ENCODE assay signal across 19 cellular contexts in genomic region chrX:39985116-39985515, GRCh38.
"Had no signal": no experiment of that assay in that cellular context is flagged by ENCODE, and none has a peak within 500 bp of the region (broad histone marks: within the 10 kb centered on the region; RNA-seq: fewer than 3 reads in every experiment).

No MANE protein-coding gene starts in this region.

- DNase-seq: activated B cell treated with CpG ODN at 0.5 μM for 24 hours; activated CD4-positive, alpha-beta T cell treated with anti-CD3 and anti-CD28 coated beads for 36 hours; activated CD4-positive, alpha-beta T cell treated with anti-CD3 and anti-CD28 coated beads, Interleukin-2, amount 50 U/mL, for 48 hours; activated gamma-delta T cell treated with Interleukin-2 at 50 U/mL for 16 hours; cortex of kidney; foreskin fibroblast; heart right ventricle; lower lobe of right lung; naive thymus-derived CD8-positive, alpha-beta T cell; stimulated activated CD4-positive, alpha-beta T cell treated with anti-CD3 and anti-CD28 coated beads, Interleukin-1b, Interleukin-23, amount 100 ng/mL, for 48 hours; stimulated activated naive CD8-positive, alpha-beta T cell treated with anti-CD3 and anti-CD28 coated beads, Interleukin-15, amount 100 ng/mL, for 72 hours; T1000; tibial artery had no signal

- ATAC-seq: activated CD4-positive, alpha-beta T cell treated with anti-CD3 and anti-CD28 coated beads for 36 hours; lower lobe of right lung; naive thymus-derived CD8-positive, alpha-beta T cell; stimulated activated effector memory CD8-positive, alpha-beta T cell treated with anti-CD3 and anti-CD28 coated beads, Interleukin-12 subunit alpha, Interleukin-12 subunit beta, amount 100 ng/mL, for 72 hours; stimulated activated naive CD8-positive, alpha-beta T cell treated with anti-CD3 and anti-CD28 coated beads, Interleukin-15, amount 100 ng/mL, for 72 hours had no signal

- H3K4me1 Mint-ChIP-seq: activated B cell treated with CpG ODN at 0.5 μM for 24 hours; naive thymus-derived CD8-positive, alpha-beta T cell had no signal

- H3K27me3 Mint-ChIP-seq: activated B cell treated with CpG ODN at 0.5 μM for 24 hours; activated CD4-positive, alpha-beta T cell treated with anti-CD3 and anti-CD28 coated beads for 36 hours; activated naive CD4-positive, alpha-beta T cell treated with anti-CD3 and anti-CD28 coated beads, Interleukin-2, amount 50 U/mL, for 24 hours; naive thymus-derived CD8-positive, alpha-beta T cell; stimulated activated naive CD8-positive, alpha-beta T cell treated with anti-CD3 and anti-CD28 coated beads, Interleukin-15, amount 100 ng/mL, for 72 hours had no signal

- H3K27ac ChIP-seq: adrenal gland, heart right ventricle, lower lobe of right lung, prostate gland, right atrium auricular region, tibial artery had no signal

- H3K4me1 ChIP-seq: adrenal gland, prostate gland, tibial artery had no signal

- H3K27ac Mint-ChIP-seq: activated B cell treated with CpG ODN at 0.5 μM for 24 hours; activated CD4-positive, alpha-beta T cell treated with anti-CD3 and anti-CD28 coated beads for 36 hours; activated naive CD4-positive, alpha-beta T cell treated with anti-CD3 and anti-CD28 coated beads, Interleukin-2, amount 50 U/mL, for 24 hours; stimulated activated effector memory CD8-positive, alpha-beta T cell treated with anti-CD3 and anti-CD28 coated beads, Interleukin-12 subunit alpha, Interleukin-12 subunit beta, amount 100 ng/mL, for 72 hours; T-helper 1 cell treated with Interleukin-12 subunit alpha and Interleukin-12 subunit beta and Interleukin-4 antibody, amounts not matched to agents 30 μg/mL and 1 μg/mL, for 36 hours had no signal

- H3K9me3 Mint-ChIP-seq: activated B cell treated with CpG ODN at 0.5 μM for 24 hours; activated naive CD4-positive, alpha-beta T cell treated with anti-CD3 and anti-CD28 coated beads, Interleukin-2, amount 50 U/mL, for 24 hours; naive thymus-derived CD8-positive, alpha-beta T cell; stimulated activated effector memory CD8-positive, alpha-beta T cell treated with anti-CD3 and anti-CD28 coated beads, Interleukin-12 subunit alpha, Interleukin-12 subunit beta, amount 100 ng/mL, for 72 hours; stimulated activated naive CD8-positive, alpha-beta T cell treated with anti-CD3 and anti-CD28 coated beads, Interleukin-15, amount 100 ng/mL, for 72 hours; T-helper 1 cell treated with Interleukin-12 subunit alpha and Interleukin-12 subunit beta and Interleukin-4 antibody, amounts not matched to agents 30 μg/mL and 1 μg/mL, for 36 hours had no signal

- H3K4me3 ChIP-seq: adrenal gland, heart right ventricle, lower lobe of right lung, prostate gland, right atrium auricular region, tibial artery had no signal

- H3K36me3 Mint-ChIP-seq: naive thymus-derived CD8-positive, alpha-beta T cell; stimulated activated effector memory CD8-positive, alpha-beta T cell treated with anti-CD3 and anti-CD28 coated beads, Interleukin-12 subunit alpha, Interleukin-12 subunit beta, amount 100 ng/mL, for 72 hours had no signal

- H3K27me3 ChIP-seq: adrenal gland, right atrium auricular region, tibial artery had no signal

- H3K4me3 Mint-ChIP-seq: activated B cell treated with CpG ODN at 0.5 μM for 24 hours; activated CD4-positive, alpha-beta T cell treated with anti-CD3 and anti-CD28 coated beads for 36 hours; activated naive CD4-positive, alpha-beta T cell treated with anti-CD3 and anti-CD28 coated beads, Interleukin-2, amount 50 U/mL, for 24 hours; naive thymus-derived CD8-positive, alpha-beta T cell; stimulated activated effector memory CD8-positive, alpha-beta T cell treated with anti-CD3 and anti-CD28 coated beads, Interleukin-12 subunit alpha, Interleukin-12 subunit beta, amount 100 ng/mL, for 72 hours; stimulated activated naive CD8-positive, alpha-beta T cell treated with anti-CD3 and anti-CD28 coated beads, Interleukin-15, amount 100 ng/mL, for 72 hours; T-helper 1 cell treated with Interleukin-12 subunit alpha and Interleukin-12 subunit beta and Interleukin-4 antibody, amounts not matched to agents 30 μg/mL and 1 μg/mL, for 36 hours had no signal

- H3K36me3 ChIP-seq: adrenal gland, heart right ventricle, lower lobe of right lung, prostate gland, right atrium auricular region, tibial artery had no signal

- H3K9me3 ChIP-seq: adrenal gland, heart right ventricle, lower lobe of right lung, prostate gland, right atrium auricular region had no signal
